11 cellular contexts compared by ENCODE assay signal in genomic region chr9:114349713-114350480, GRCh38. TPM values are rescaled to one million over a fixed set of nuclear protein-coding genes. Genes with fewer than 3 reads are reported as not detected.
DNase-seq lines count a peak whose midpoint lies in the region; ATAC-seq, FAIRE-seq and TF ChIP-seq lines count a peak whose summit lies in the region.
"Had no signal": no experiment of that assay in that cellular context is flagged by ENCODE, and none has a peak within 500 bp of the region (broad histone marks: within the 10 kb centered on the region; RNA-seq: fewer than 3 reads in every experiment).

No MANE protein-coding gene starts in this region.

- peak overlapping the region; percentile 29 to 98 (median 86); a peak in 6 of 7 replicates for H3K27ac Mint-ChIP-seq in H9
- H3K27ac Mint-ChIP-seq in activated naive CD8-positive, alpha-beta T cell treated with anti-CD3 and anti-CD28 coated beads, Interleukin-2, amount 50 U/mL, for 24 hours, result peak overlapping the region; percentile 93
- H3K27ac Mint-ChIP-seq in naive thymus-derived CD4-positive, alpha-beta T cell, result peak overlapping the region; percentile 79 to 98 (median 90)

- H3K27me3 Mint-ChIP-seq in H9 (ENCODE audit: low read depth), result no peaks in the 10 kb centered on the region; the same call in 1 of the 2 replicates
- H3K27me3 Mint-ChIP-seq in activated naive CD8-positive, alpha-beta T cell treated with anti-CD3 and anti-CD28 coated beads, Interleukin-2, amount 50 U/mL, for 24 hours, result no peaks in the 10 kb centered on the region
- H3K27me3 Mint-ChIP-seq in naive thymus-derived CD4-positive, alpha-beta T cell, result no peaks in the 10 kb centered on the region

- H3T11ph ChIP-seq in H9 (ENCODE audit: low read length), result no peak overlapping the region

- H3K4me1 ChIP-seq in A549, result peaks cover 28% of the 10 kb centered on the region
- H3K4me1 ChIP-seq in H9 (ENCODE audit: insufficient read depth, low read length), result peaks cover 4% of the 10 kb centered on the region
- peaks cover 22 to 24% of the 10 kb centered on the region in 2 donors for H3K4me1 ChIP-seq in naive thymus-derived CD4-positive, alpha-beta T cell (ENCODE audit: control insufficient read depth in 2 of 2, insufficient read depth in 2 of 2, low read length in 2 of 2)
- H3K4me1 ChIP-seq in BE2C, result peaks cover 11% of the 10 kb centered on the region

- no peak overlapping the region for H2BK12ac ChIP-seq in H9 (ENCODE audit: insufficient read length, low read depth, low read length)

- H4K8ac ChIP-seq in H9 (replicated peaks; ENCODE audit: insufficient read length, low read depth, low read length), result no peak overlapping the region

- no peak for FAIRE-seq in A549 (lab: Jason Lieb, UNC)

- H2BK15ac ChIP-seq in H9 (ENCODE audit: low read depth, low read length), result no peak overlapping the region

- no peak overlapping the region for H3K4ac ChIP-seq in H9 (ENCODE audit: low read depth, low read length)

- no peaks in the 10 kb centered on the region for H3K27me3 ChIP-seq in H9 (ENCODE audit: insufficient read depth, low read length)
- H3K27me3 ChIP-seq in naive thymus-derived CD4-positive, alpha-beta T cell (ENCODE audit: control insufficient read depth in 2 of 2, insufficient read depth in 2 of 2, low read length in 2 of 2), result no peaks in the 10 kb centered on the region
- no peaks in the 10 kb centered on the region for H3K27me3 ChIP-seq in BE2C

- no peak overlapping the region for H2AFZ ChIP-seq in H9 (ENCODE audit: low read length)

- H4K20me1 ChIP-seq in H9 (ENCODE audit: control insufficient read depth, insufficient read depth, insufficient read length), result no peaks in the 10 kb centered on the region

- H2BK5ac ChIP-seq in H9 (ENCODE audit: insufficient read length, low read length), result no peak overlapping the region

- H3K18ac ChIP-seq in H9 (ENCODE audit: insufficient read length, low read depth, low read length), result no peak overlapping the region

- H3K56ac ChIP-seq in H9 (ENCODE audit: insufficient read length, low read depth, low read length), result no peak overlapping the region

- no peak for TF ChIP-seq EP300 in A549 (IDR thresholded peaks at IDR 0.05)

- no peak overlapping the region for H3K4me3 Mint-ChIP-seq in H9
- peak overlapping the region; percentile 55 for H3K4me3 Mint-ChIP-seq in activated naive CD8-positive, alpha-beta T cell treated with anti-CD3 and anti-CD28 coated beads, Interleukin-2, amount 50 U/mL, for 24 hours
- H3K4me3 Mint-ChIP-seq in naive thymus-derived CD4-positive, alpha-beta T cell, result peak overlapping the region in 7 of 10 donors; percentile 21 to 61 (median 48)

- H3K9me3 Mint-ChIP-seq in H9, result no peaks in the 10 kb centered on the region
- H3K9me3 Mint-ChIP-seq in activated naive CD8-positive, alpha-beta T cell treated with anti-CD3 and anti-CD28 coated beads, Interleukin-2, amount 50 U/mL, for 24 hours, result no peaks in the 10 kb centered on the region
- no peaks in the 10 kb centered on the region for H3K9me3 Mint-ChIP-seq in naive thymus-derived CD4-positive, alpha-beta T cell

- H3K36me3 ChIP-seq in naive thymus-derived CD4-positive, alpha-beta T cell (ENCODE audit: control insufficient read depth in 2 of 3, insufficient read depth in 3 of 3, low read length in 3 of 3), result peaks cover 56 to 89% (median 64%) of the 10 kb centered on the region in 3 experiments
- no peaks in the 10 kb centered on the region for H3K36me3 ChIP-seq in BE2C

- H3K23me2 ChIP-seq in H9 (ENCODE audit: insufficient read length, low read depth, low read length, poor library complexity, severe bottlenecking), result no peaks in the 10 kb centered on the region

- H4K91ac ChIP-seq in H9 (ENCODE audit: insufficient read length, low read depth, low read length), result no peak overlapping the region

- POLR2A ChIA-PET in A549 (lab: Yijun Ruan, JAX), result interaction anchor here (1.2 kb wide), 1 partner anchor 237 kb away, joined by 6 read pairs; the partner anchor contains the start of gene ATP6V1G1
- POLR2A ChIA-PET in naive thymus-derived CD4-positive, alpha-beta T cell (lab: Charles Lee), result interaction anchor here (0.7 to 33.8 kb wide), 6 partner anchors 8 to 41 kb away, joined by 3 to 978 read pairs (median 5); partner anchors contain the start of gene AKNA

- H3K9me3 ChIP-seq in A549 (no peaks in the 10 kb centered on the region), H9 (ENCODE audit: control insufficient read depth, low read depth, low read length) (no peaks in the 10 kb centered on the region), BE2C (no peaks in the 10 kb centered on the region)
- no peaks in the 10 kb centered on the region for H3K9me3 ChIP-seq in naive thymus-derived CD4-positive, alpha-beta T cell (ENCODE audit: control insufficient read depth in 2 of 3, low read length in 3 of 3)

- H3K79me1 ChIP-seq in H9 (ENCODE audit: insufficient read depth, low read depth, low read length, poor library complexity, severe bottlenecking), result no peaks in the 10 kb centered on the region

- no peak overlapping the region for H2BK120ac ChIP-seq in H9 (ENCODE audit: low read depth, low read length, poor library complexity, severe bottlenecking)

- H3K4me3 ChIP-seq in A549 (no peak overlapping the region), BE2C (ENCODE audit: low read depth, low read length) (no peak overlapping the region)
- no peak overlapping the region for H3K4me3 ChIP-seq in naive thymus-derived CD4-positive, alpha-beta T cell (ENCODE audit: low read length)

- CTCF ChIA-PET in A549 (lab: Yijun Ruan, JAX), result interaction anchor here (0.6 to 3.4 kb wide), 5 partner anchors 11 to 588 kb away, joined by 3 to 15 read pairs (median 3); no protein-coding TSS in a partner anchor
- CTCF ChIA-PET in naive thymus-derived CD4-positive, alpha-beta T cell (lab: Charles Lee), result interaction anchor here (0.6 to 1.1 kb wide), 2 partner anchors 39 to 157 kb away, joined by 3 to 4 read pairs; no protein-coding TSS in a partner anchor

- WGBS in A549 (ENCODE audit: missing lambda C conversion rate), result 92% methylated on average over 10 of the region's 10 CpGs
- no CpG with 5 or more reads among the region's 10 CpGs for WGBS in H9 (ENCODE audit: extremely low coverage, insufficient read length, low lambda C conversion rate)

- intact Hi-C loops in naive thymus-derived CD4-positive, alpha-beta T cell (cut with micrococcal nuclease), result loop anchor here (1.0 to 2.0 kb wide), 6 partner anchors 13 to 49 kb away; no protein-coding TSS in a partner anchor

- no peak overlapping the region for H2AK5ac ChIP-seq in H9 (ENCODE audit: insufficient read length, low read length)

- no peak overlapping the region for H3K23ac ChIP-seq in H9 (ENCODE audit: insufficient read length, low read depth, low read length)

- no peak overlapping the region for H3K14ac ChIP-seq in H9 (ENCODE audit: insufficient read depth, low read length)

- H3K27ac ChIP-seq in A549 (peak overlapping the region; percentile 85 to 94), H9 (ENCODE audit: insufficient read length, low read depth, low read length) (no peak overlapping the region)
- peak overlapping the region; percentile 70 for H3K27ac ChIP-seq in naive thymus-derived CD4-positive, alpha-beta T cell (ENCODE audit: low read depth, low read length)

- H3K36me3 Mint-ChIP-seq in H9 (ENCODE audit: insufficient read depth in 1 of 3, low read depth in 3 of 3), result peaks cover 35 to 64% (median 52%) of the 10 kb centered on the region in 3 experiments; a peak in 6 of 7 replicates
- peaks cover 74% of the 10 kb centered on the region for H3K36me3 Mint-ChIP-seq in activated naive CD8-positive, alpha-beta T cell treated with anti-CD3 and anti-CD28 coated beads, Interleukin-2, amount 50 U/mL, for 24 hours (ENCODE audit: low read depth)
- peaks cover 11 to 43% (median 33%) of the 10 kb centered on the region in 5 donors for H3K36me3 Mint-ChIP-seq in naive thymus-derived CD4-positive, alpha-beta T cell

- TF ChIP-seq RAD21 in A549 (conservative IDR thresholded peaks at IDR 0.05 in 1 of 2, IDR thresholded peaks at IDR 0.05 in 1 of 2), result no peak

- no peaks in the 10 kb centered on the region for H3K79me2 ChIP-seq in H9 (ENCODE audit: insufficient read depth, low read length)

- TF ChIP-seq CTCF in A549 (IDR thresholded peaks at IDR 0.05), result no peak
- TF ChIP-seq CTCF in H9 (conservative IDR thresholded peaks at IDR 0.05), result no peak
- no peak for TF ChIP-seq CTCF in BE2C (IDR thresholded peaks at IDR 0.05; ENCODE audit: low read depth, low read length)

- peaks cover 14 to 20% of the 10 kb centered on the region in 2 experiments for H3K4me1 Mint-ChIP-seq in H9
- H3K4me1 Mint-ChIP-seq in activated naive CD8-positive, alpha-beta T cell treated with anti-CD3 and anti-CD28 coated beads, Interleukin-2, amount 50 U/mL, for 24 hours, result peaks cover 79% of the 10 kb centered on the region
- peaks cover 21 to 55% (median 44%) of the 10 kb centered on the region in 7 donors for H3K4me1 Mint-ChIP-seq in naive thymus-derived CD4-positive, alpha-beta T cell

- H2BK20ac ChIP-seq in H9 (ENCODE audit: low read depth, low read length, poor library complexity, severe bottlenecking), result no peak overlapping the region

- H3K4me2 ChIP-seq in A549 (peak overlapping the region; percentile 82), H9 (ENCODE audit: insufficient read depth, insufficient read length, low read length) (no peak overlapping the region)

- DNase-seq in A549 (ENCODE audit: low read depth in 1 of 2, low spot score in 1 of 2), result no peak
- DNase-seq in H9, result no peak
- DNase-seq in activated naive CD8-positive, alpha-beta T cell treated with anti-CD3 and anti-CD28 coated beads, Interleukin-2, amount 50 U/mL, for 24 hours, result no peak
- DNase-seq in naive thymus-derived CD4-positive, alpha-beta T cell, result no peak
- no peak for DNase-seq in BE2C
- DNase-seq in NCI-H1105 treated with DMSO at 0.1 percent for 48 hours (lab: John Stamatoyannopoulos, UW), result no peak
- DNase-seq: MM.1S had no signal

- no peak overlapping the region for H4K5ac ChIP-seq in H9 (ENCODE audit: insufficient read length, low read depth, low read length)

- no peak for TF ChIP-seq POLR2A in A549 (IDR thresholded peaks at IDR 0.05; ENCODE audit: low read length)

- ATAC-seq in A549, result peak; percentile 9 to 16; a peak in 3 of 6 replicates
- ATAC-seq in activated naive CD8-positive, alpha-beta T cell treated with anti-CD3 and anti-CD28 coated beads, Interleukin-2, amount 50 U/mL, for 24 hours, result no peak
- ATAC-seq in naive thymus-derived CD4-positive, alpha-beta T cell, result no peak
- ATAC-seq in HG03280 (IDR thresholded peaks at IDR 0.05; ENCODE audit: unreplicated experiment), result no peak
- ATAC-seq in esophagus mucosa, result no peak

- no peak overlapping the region for H3K9ac ChIP-seq in H9 (ENCODE audit: extremely low read depth, insufficient read length, low read length)

RNA-seq across cellular contexts. Expression of gene ORM2, which starts 20.2 kb away (rescaled TPM):
- polyA plus RNA-seq in A549 (2011; rRNA removed) (0.10 and 0.16 TPM in 2 replicates), A549 (2017; fragmentation: RNase III; extraction: RNeasy Plus Mini Kit Qiagen cat#74134 plus additional on column Dnase treatment) (not detected in 3 replicates)
- not detected in 2 replicates for polyA plus RNA-seq in A549 (2012; cell fraction: cytosol; rRNA removed)
- not detected in 2 replicates for polyA plus RNA-seq in A549 (2012; cell fraction: nucleus; rRNA removed)
- not detected in 2 replicates for polyA minus RNA-seq in A549 (2011; rRNA and poly(A)+ RNA removed)
- total RNA-seq in H9 (2021) (1.2 and 1.4 TPM in 2 replicates), esophagus mucosa (0.36 TPM)
- total RNA-seq in naive thymus-derived CD4-positive, alpha-beta T cell, result not detected
- not detected for polyA plus RNA-seq in naive thymus-derived CD4-positive, alpha-beta T cell
- polyA plus RNA-seq in BE2C (2012; ENCODE audit: insufficient read depth, insufficient read length, low read depth), result not detected
- total RNA-seq: endothelial cell of umbilical vein, RPMI7951 had no signal
- polyA plus RNA-seq: endothelial cell of umbilical vein had no signal

RNA-seq across cellular contexts. Expression of gene ORM1, which starts 27.0 kb away (rescaled TPM):
- polyA plus RNA-seq in A549 (2011; rRNA removed) (0.19 and 0.22 TPM in 2 replicates), A549 (2017; fragmentation: RNase III; extraction: RNeasy Plus Mini Kit Qiagen cat#74134 plus additional on column Dnase treatment) (0.12 TPM in 1 of 3 replicates, not detected in the others)
- 0.14 TPM in 1 of 2 replicates, not detected in the other for polyA plus RNA-seq in A549 (2012; cell fraction: cytosol; rRNA removed)
- polyA plus RNA-seq in A549 (2012; cell fraction: nucleus; rRNA removed), result not detected in 2 replicates
- polyA minus RNA-seq in A549 (2011; rRNA and poly(A)+ RNA removed), result 0.37 TPM in 1 of 2 replicates, not detected in the other
- total RNA-seq in H9 (2021) (4.0 and 4.4 TPM in 2 replicates), esophagus mucosa (1.6 TPM)
- total RNA-seq in naive thymus-derived CD4-positive, alpha-beta T cell, result under 1 TPM in 1 of 5 experiments, not detected in 4; 0.29 TPM
- not detected for polyA plus RNA-seq in naive thymus-derived CD4-positive, alpha-beta T cell
- polyA plus RNA-seq in BE2C (2012; ENCODE audit: insufficient read depth, insufficient read length, low read depth), result not detected
- total RNA-seq: endothelial cell of umbilical vein, RPMI7951 had no signal
- polyA plus RNA-seq: endothelial cell of umbilical vein had no signal

RNA-seq across cellular contexts. Expression of gene AKNA, which starts 37.9 kb away (rescaled TPM):
- 4.4 and 4.6 TPM in 2 replicates for polyA plus RNA-seq in A549 (2011; rRNA removed)
- polyA plus RNA-seq in A549 (2012; cell fraction: cytosol; rRNA removed), result 2.8 and 7.5 TPM in 2 replicates
- polyA plus RNA-seq in A549 (2012; cell fraction: nucleus; rRNA removed), result 6.7 and 9.3 TPM in 2 replicates
- 2.7 to 3.2 TPM (median 3.0 TPM) in 3 replicates for polyA plus RNA-seq in A549 (2017; fragmentation: RNase III; extraction: RNeasy Plus Mini Kit Qiagen cat#74134 plus additional on column Dnase treatment)
- polyA minus RNA-seq in A549 (2011; rRNA and poly(A)+ RNA removed), result 7.3 and 12.1 TPM in 2 replicates
- total RNA-seq in H9 (2021), result 19.7 and 20.8 TPM in 2 replicates
- total RNA-seq in naive thymus-derived CD4-positive, alpha-beta T cell, result 100 to 1,000 TPM; 276 to 403 (median 375) TPM
- 10 to 100 TPM; 20.5 to 39.6 TPM for polyA plus RNA-seq in naive thymus-derived CD4-positive, alpha-beta T cell
- polyA plus RNA-seq in BE2C (2012; ENCODE audit: insufficient read depth, insufficient read length, low read depth), result 23.9 TPM
- 5.7 TPM for total RNA-seq in esophagus mucosa

Comparison
In these comparisons a context has a peak if more than half of its experiments do, and no peak if none do; other contexts are left out.
1. ATAC-seq: peak in A549 (2 of 2); none in activated naive CD8-positive, alpha-beta T cell treated with anti-CD3 and anti-CD28 coated beads, Interleukin-2, amount 50 U/mL, for 24 hours (single experiment), naive thymus-derived CD4-positive, alpha-beta T cell (single experiment), HG03280 (single experiment) and esophagus mucosa (single experiment).
2. H3K4me3 Mint-ChIP-seq: peak in activated naive CD8-positive, alpha-beta T cell treated with anti-CD3 and anti-CD28 coated beads, Interleukin-2, amount 50 U/mL, for 24 hours (single experiment) and naive thymus-derived CD4-positive, alpha-beta T cell (7 of 10); none in H9 (0 of 2).
3. RNA of gene AKNA, which starts 37.9 kb away (total RNA-seq): 276 to 403 TPM in naive thymus-derived CD4-positive, alpha-beta T cell; 19.7 to 20.8 TPM in H9 and 5.7 TPM in esophagus mucosa (single experiment); every median in the first group is over 10 times any median in the second.
4. Peak in every context shown above with its lines, with median percentiles within 50 percentile points of each other: H3K27ac Mint-ChIP-seq.